Comparison of ENCODE assay signal across 8 cellular contexts in the genomic region with DNA sequence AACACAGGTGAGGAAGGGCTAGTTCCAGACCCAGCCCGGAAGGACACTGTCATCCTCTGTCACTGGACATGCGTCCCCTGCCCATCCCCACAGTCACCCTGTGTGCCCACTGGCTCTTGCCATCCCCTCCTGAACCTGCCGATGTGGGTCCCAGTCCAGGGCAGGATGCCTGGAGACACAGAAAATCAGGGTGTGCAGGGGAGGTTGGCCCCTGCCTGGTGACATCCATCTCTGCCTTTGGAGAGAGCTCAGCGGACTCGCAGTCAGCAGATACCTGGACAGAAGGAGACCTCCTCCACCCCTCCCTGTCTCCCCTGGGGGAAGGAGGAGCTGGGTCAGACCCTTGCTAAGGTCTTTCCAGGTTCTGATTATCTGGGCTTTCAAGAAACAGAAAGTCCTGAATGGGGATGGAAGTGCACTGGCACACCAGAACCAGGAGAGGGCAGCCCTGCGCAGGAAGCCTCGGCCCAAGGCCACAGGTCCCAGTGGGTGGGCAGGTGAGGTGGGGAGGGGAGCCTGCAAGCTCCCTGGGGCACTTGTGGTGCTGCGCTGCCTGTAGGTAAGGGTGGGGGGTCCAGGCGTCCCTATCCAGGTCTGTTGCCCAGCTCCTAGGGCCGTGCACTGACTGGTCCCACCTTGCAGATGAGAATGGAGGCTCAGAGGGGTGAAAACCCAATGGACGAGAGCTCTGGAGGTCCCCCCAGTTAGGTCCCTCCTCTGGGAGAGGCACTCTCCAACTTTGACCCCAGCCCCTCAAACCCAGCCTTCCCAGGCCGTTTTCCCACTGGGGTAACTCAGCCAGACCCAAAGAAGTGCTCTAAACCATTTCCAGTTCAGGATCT. TPM values are rescaled to one million over a fixed set of nuclear protein-coding genes. Genes with fewer than 3 reads are reported as not detected.
A peak's percentile ranks its signal among the peaks of the same experiment; 100 is the strongest.
DNase-seq lines count a peak whose midpoint lies in the region; ATAC-seq lines count a peak whose summit lies in the region.

No MANE protein-coding gene starts in this region.

- peak; percentile 7 to 32 for DNase-seq in SHP77 (lab: John Stamatoyannopoulos, UW)
- no peak for DNase-seq in SHP77 treated with DMSO at 0.1 percent for 48 hours (lab: John Stamatoyannopoulos, UW)
- peak; percentile 1 for DNase-seq in NCI-H128 (lab: John Stamatoyannopoulos, UW; ENCODE audit: unreplicated experiment)
- peak; percentile 19 for DNase-seq in activated T-cell treated with anti-CD3 and anti-CD28 coated beads for 48 hours (ENCODE audit: low read depth)
- peak; percentile 68 for DNase-seq in germinal center (ENCODE audit: low spot score)
- peak; percentile 12 for DNase-seq in renal cortical epithelial cell (ENCODE audit: low read depth)

- no peak for ATAC-seq in HG03469 (IDR thresholded peaks at IDR 0.05; ENCODE audit: unreplicated experiment)
- ATAC-seq in HG03045 (IDR thresholded peaks at IDR 0.05; ENCODE audit: unreplicated experiment) = no peak

RNA-seq across cellular contexts. Expression of gene OTOS, which starts 9.7 kb away (rescaled TPM):
- not detected in 2 replicates for total RNA-seq in renal cortical epithelial cell

RNA-seq across cellular contexts. Expression of gene COPS9, which starts 14.1 kb away (rescaled TPM):
- 34.7 and 41.8 TPM in 2 replicates for total RNA-seq in renal cortical epithelial cell
